ENCODE assay signal across 8 cellular contexts in genomic region chr18:50307738-50308470, GRCh38. TPM values are rescaled to one million over a fixed set of nuclear protein-coding genes. Genes with fewer than 3 reads are reported as not detected.
A peak's percentile ranks its signal among the peaks of the same experiment; 100 is the strongest.
DNase-seq lines count a peak whose midpoint lies in the region; ATAC-seq, FAIRE-seq and TF ChIP-seq lines count a peak whose summit lies in the region.

No MANE protein-coding gene starts in this region.

- H2AFZ ChIP-seq in ACC112 (ENCODE audit: low read length, unreplicated experiment), result peak overlapping the region; percentile 74

- peak overlapping the region; percentile 88 for H3K4me3 Mint-ChIP-seq in activated B cell treated with CpG ODN at 0.5 μM for 24 hours

- POLR2A ChIA-PET in activated B cell treated with CpG ODN at 0.5 μM for 24 hours (lab: Charles Lee), result interaction anchor here (0.9 to 2.2 kb wide), 3 partner anchors 10 to 27 kb away, joined by 4 to 17 read pairs (median 7); partner anchors contain the start of gene MBD1

- intact Hi-C loops in activated B cell treated with CpG ODN at 0.5 μM for 24 hours (cut with micrococcal nuclease), result loop anchor here (1.0 kb wide), 3 partner anchors 7 to 21 kb away; partner anchors contain the start of gene CXXC1

- H3K27me3 ChIP-seq in ACC112 (ENCODE audit: insufficient read depth, low read length), result peaks cover 28% of the 10 kb centered on the region

- H3K9me3 Mint-ChIP-seq in activated B cell treated with CpG ODN at 0.5 μM for 24 hours, result peaks cover 4% of the 10 kb centered on the region

- H3K27ac Mint-ChIP-seq in activated B cell treated with CpG ODN at 0.5 μM for 24 hours, result peak overlapping the region; percentile 66

- H3K4me1 Mint-ChIP-seq in activated B cell treated with CpG ODN at 0.5 μM for 24 hours, result peaks cover 46% of the 10 kb centered on the region

- H3K36me3 ChIP-seq in ACC112 (ENCODE audit: insufficient read depth, low read length), result no peaks in the 10 kb centered on the region

- H3K4me3 ChIP-seq in ACC112 (ENCODE audit: low read depth, low read length), result peak overlapping the region; percentile 77

- peak overlapping the region; percentile 80 for H3K27ac ChIP-seq in ACC112 (ENCODE audit: low read depth, low read length)
- peak overlapping the region; percentile 9 for H3K27ac ChIP-seq in caudate nucleus (ENCODE audit: low read depth, low read length)

- peaks cover 6% of the 10 kb centered on the region for H3K4me1 ChIP-seq in ACC112 (ENCODE audit: control insufficient read depth, insufficient read depth, low read length, unreplicated experiment)

- no peaks in the 10 kb centered on the region for H3K79me2 ChIP-seq in ACC112 (ENCODE audit: control insufficient read depth, insufficient read depth, low read length, unreplicated experiment)

- FAIRE-seq in islet of Langerhans (lab: Jason Lieb, UNC), result peak; percentile 27

- DNase-seq in NCI-H2227 (lab: John Stamatoyannopoulos, UW; ENCODE audit: unreplicated experiment), result peak; percentile 92
- peak; percentile 68 for DNase-seq in activated B cell treated with CpG ODN at 0.5 μM for 24 hours
- peak in 58 of 61 donors; percentile 24 to 94 (median 72) for DNase-seq in caudate nucleus (lab: John Stamatoyannopoulos, UW)
- peak; percentile 78 to 87 for DNase-seq in stimulated activated CD4-positive, alpha-beta T cell treated with anti-CD3 and anti-CD28 coated beads, Interleukin-12 subunit alpha, Interleukin-12 subunit beta, amount 100 ng/mL, for 24 hours (ENCODE audit: low read depth in 2 of 2)

- TF ChIP-seq CTCF in activated B cell treated with CpG ODN at 0.5 μM for 24 hours (IDR thresholded peaks at IDR 0.05), result no peak

- ATAC-seq in GM18873 (IDR thresholded peaks at IDR 0.05; ENCODE audit: low FRiP score, unreplicated experiment) (peak; percentile 91), HG03175 (IDR thresholded peaks at IDR 0.05; ENCODE audit: unreplicated experiment) (peak; percentile 95), activated B cell treated with CpG ODN at 0.5 μM for 24 hours (ENCODE audit: low read depth) (peak; percentile 97)

- no peaks in the 10 kb centered on the region for H3K36me3 Mint-ChIP-seq in activated B cell treated with CpG ODN at 0.5 μM for 24 hours (ENCODE audit: low read depth)

- CTCF ChIA-PET in activated B cell treated with CpG ODN at 0.5 μM for 24 hours (lab: Charles Lee), result no interaction called here

- H3K27me3 Mint-ChIP-seq in activated B cell treated with CpG ODN at 0.5 μM for 24 hours, result no peaks in the 10 kb centered on the region

RNA-seq across cellular contexts. Expression of gene CXXC1, which starts 20.4 kb away (rescaled TPM):
- 126 and 134 TPM in 2 replicates for total RNA-seq in activated B cell treated with CpG ODN at 0.5 μM for 24 hours

RNA-seq across cellular contexts. Expression of gene MBD1, which starts 26.6 kb away (rescaled TPM):
- total RNA-seq in activated B cell treated with CpG ODN at 0.5 μM for 24 hours, result 101 and 117 TPM in 2 replicates

RNA-seq across cellular contexts. Expression of gene CFAP53, which starts 41.6 kb away (rescaled TPM):
- total RNA-seq in activated B cell treated with CpG ODN at 0.5 μM for 24 hours, result 0.27 and 0.29 TPM in 2 replicates

Comparison
In these comparisons a context has a peak if more than half of its experiments do, and no peak if none do; other contexts are left out.
1. Peak in every context shown above with its lines: DNase-seq, ATAC-seq, H3K4me3 ChIP-seq and H3K27ac ChIP-seq.